Comparison of ENCODE assay signal across 10 cellular contexts in genomic region chr19:28705008-28705407, GRCh38.
A peak's percentile ranks its signal among the peaks of the same experiment; 100 is the strongest.
DNase-seq lines count a peak whose midpoint lies in the region; TF ChIP-seq lines count a peak whose summit lies in the region.
"Had no signal": no experiment of that assay in that cellular context is flagged by ENCODE, and none has a peak within 500 bp of the region (broad histone marks: within the 10 kb centered on the region; RNA-seq: fewer than 3 reads in every experiment).

No MANE protein-coding gene starts in this region.

- no peak overlapping the region for H3K4me3 Mint-ChIP-seq in mesothelial cell of epicardium

- DNase-seq in Kasumi-1 (lab: John Stamatoyannopoulos, UW), result peak; percentile 13 to 17
- DNase-seq in astrocyte of the spinal cord (ENCODE audit: low read depth, low spot score), result peak; percentile 77
- peak; percentile 4 to 73 for DNase-seq in lung microvascular endothelial cell (ENCODE audit: low read depth in 2 of 2)
- no peak for DNase-seq in stimulated activated CD4-positive, alpha-beta T cell treated with anti-CD3 and anti-CD28 coated beads, Interleukin-12 subunit alpha, Interleukin-12 subunit beta, amount 100 ng/mL, for 4 hours
- DNase-seq in activated gamma-delta T cell (lab: John Stamatoyannopoulos, UW), result no peak
- no peak for DNase-seq in mesothelial cell of epicardium (ENCODE audit: low spot score in 2 of 2, unreplicated experiment in 2 of 2)
- no peak for DNase-seq in inferior parietal cortex (ENCODE audit: extremely low spot score)
- DNase-seq: NCI-H1694 had no signal

- TF ChIP-seq CTCF in C4-2B (conservative IDR thresholded peaks at IDR 0.05) (peak; percentile 18), astrocyte of the spinal cord (IDR thresholded peaks at IDR 0.05; ENCODE audit: low read depth, low read length) (peak; percentile 52), mesothelial cell of epicardium (IDR thresholded peaks at IDR 0.05; ENCODE audit: unreplicated experiment) (no peak)

- H3K9me3 Mint-ChIP-seq in mesothelial cell of epicardium, result no peaks in the 10 kb centered on the region

- no peak overlapping the region for H3K4me3 ChIP-seq in astrocyte of the spinal cord (ENCODE audit: low read depth, low read length)
- H3K4me3 ChIP-seq: coronary artery had no signal

- peaks cover 7% of the 10 kb centered on the region for H3K27me3 Mint-ChIP-seq in mesothelial cell of epicardium (ENCODE audit: low read depth)

- in situ Hi-C loops in astrocyte of the spinal cord (cut with HindIII; ENCODE audit: low sequenced_read_pairs), result no loop called here

- no peaks in the 10 kb centered on the region for H3K36me3 Mint-ChIP-seq in mesothelial cell of epicardium

- H3K4me1 Mint-ChIP-seq in mesothelial cell of epicardium, result no peaks in the 10 kb centered on the region

- H3K27ac Mint-ChIP-seq in mesothelial cell of epicardium, result no peak overlapping the region

- no peak overlapping the region for H3K27ac ChIP-seq in C4-2B
- H3K27ac ChIP-seq: coronary artery had no signal

Comparison
In these comparisons a context has a peak if more than half of its experiments do, and no peak if none do; other contexts are left out.
1. DNase-seq: peak in Kasumi-1 (2 of 2), astrocyte of the spinal cord (single experiment) and lung microvascular endothelial cell (2 of 2); none in stimulated activated CD4-positive, alpha-beta T cell treated with anti-CD3 and anti-CD28 coated beads, Interleukin-12 subunit alpha, Interleukin-12 subunit beta, amount 100 ng/mL, for 4 hours (single experiment), activated gamma-delta T cell (single experiment), mesothelial cell of epicardium (0 of 2) and inferior parietal cortex (single experiment).